In the genomic region with DNA sequence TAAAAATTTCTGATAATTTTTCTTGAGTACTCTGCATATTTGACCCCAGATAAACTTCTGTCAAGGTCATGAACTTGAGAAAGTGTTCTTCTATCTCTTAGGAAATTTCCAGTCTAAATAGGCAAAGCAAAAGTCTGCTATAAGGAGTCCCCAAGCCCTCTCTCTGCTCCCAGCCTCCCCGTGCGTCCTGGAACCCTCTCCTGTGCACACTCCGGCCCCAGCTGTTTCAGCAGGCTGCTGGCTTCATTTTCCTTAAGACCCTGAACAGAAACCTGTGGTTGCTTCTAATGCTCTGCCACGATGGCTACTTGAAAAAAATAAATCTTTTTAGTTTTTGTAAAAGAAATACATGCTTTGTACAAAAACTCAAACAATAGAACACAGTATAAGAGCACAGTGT, we compare ENCODE assay signal across 13 cellular contexts. TPM values are rescaled to one million over a fixed set of nuclear protein-coding genes. Genes with fewer than 3 reads are reported as not detected.
DNase-seq lines count a peak whose midpoint lies in the region; ATAC-seq and TF ChIP-seq lines count a peak whose summit lies in the region.
"Had no signal": no experiment of that assay in that cellular context is flagged by ENCODE, and none has a peak within 500 bp of the region (broad histone marks: within the 10 kb centered on the region; RNA-seq: fewer than 3 reads in every experiment).

No MANE protein-coding gene starts in this region.

- POLR2A ChIA-PET in activated CD8-positive, alpha-beta T cell treated with anti-CD3 and anti-CD28 coated beads, Interleukin-2, amount 10 ng/mL, durations not matched to agents 7 days and 5 days (lab: Charles Lee), result no interaction called here
- POLR2A ChIA-PET in activated CD8-positive, alpha-beta T cell treated with anti-CD3 and anti-CD28 coated beads for 36 hours (lab: Charles Lee), result no interaction called here

- no peak for ATAC-seq in activated CD8-positive, alpha-beta T cell treated with anti-CD3 and anti-CD28 coated beads, Interleukin-2, amount 10 ng/mL, durations not matched to agents 7 days and 5 days
- no peak for ATAC-seq in activated CD8-positive, alpha-beta T cell treated with anti-CD3 and anti-CD28 coated beads for 36 hours
- ATAC-seq in left lobe of liver (no peak), HG02763 (IDR thresholded peaks at IDR 0.05; ENCODE audit: unreplicated experiment) (no peak)

- no peak for TF ChIP-seq CTCF in activated CD8-positive, alpha-beta T cell treated with anti-CD3 and anti-CD28 coated beads for 36 hours (IDR thresholded peaks at IDR 0.05)

- H3K4me1 Mint-ChIP-seq in activated CD8-positive, alpha-beta T cell treated with anti-CD3 and anti-CD28 coated beads, Interleukin-2, amount 10 ng/mL, durations not matched to agents 7 days and 5 days (ENCODE audit: low read depth), result peaks cover 48% of the 10 kb centered on the region
- peaks cover 30% of the 10 kb centered on the region for H3K4me1 Mint-ChIP-seq in activated CD8-positive, alpha-beta T cell treated with anti-CD3 and anti-CD28 coated beads for 36 hours (ENCODE audit: low read depth)

- CTCF ChIA-PET in activated CD8-positive, alpha-beta T cell treated with anti-CD3 and anti-CD28 coated beads, Interleukin-2, amount 10 ng/mL, durations not matched to agents 7 days and 5 days (lab: Charles Lee), result interaction anchor here (1.1 to 1.4 kb wide), 2 partner anchors 8 to 233 kb away, joined by 3 to 4 read pairs; no protein-coding TSS in a partner anchor
- CTCF ChIA-PET in activated CD8-positive, alpha-beta T cell treated with anti-CD3 and anti-CD28 coated beads for 36 hours (lab: Charles Lee), result no interaction called here

- peaks cover 6% of the 10 kb centered on the region for H3K36me3 Mint-ChIP-seq in activated CD8-positive, alpha-beta T cell treated with anti-CD3 and anti-CD28 coated beads, Interleukin-2, amount 10 ng/mL, durations not matched to agents 7 days and 5 days (ENCODE audit: low read depth)
- no peaks in the 10 kb centered on the region for H3K36me3 Mint-ChIP-seq in activated CD8-positive, alpha-beta T cell treated with anti-CD3 and anti-CD28 coated beads for 36 hours (ENCODE audit: low read depth)

- H3K4me3 Mint-ChIP-seq in activated CD8-positive, alpha-beta T cell treated with anti-CD3 and anti-CD28 coated beads, Interleukin-2, amount 10 ng/mL, durations not matched to agents 7 days and 5 days, result no peak overlapping the region
- no peak overlapping the region for H3K4me3 Mint-ChIP-seq in activated CD8-positive, alpha-beta T cell treated with anti-CD3 and anti-CD28 coated beads for 36 hours

- no peak overlapping the region for H3K27ac Mint-ChIP-seq in activated CD8-positive, alpha-beta T cell treated with anti-CD3 and anti-CD28 coated beads, Interleukin-2, amount 10 ng/mL, durations not matched to agents 7 days and 5 days
- no peak overlapping the region for H3K27ac Mint-ChIP-seq in activated CD8-positive, alpha-beta T cell treated with anti-CD3 and anti-CD28 coated beads for 36 hours

- intact Hi-C loops in activated CD8-positive, alpha-beta T cell treated with anti-CD3 and anti-CD28 coated beads for 36 hours (cut with micrococcal nuclease), result no loop called here

- DNase-seq in activated CD8-positive, alpha-beta T cell treated with anti-CD3 and anti-CD28 coated beads, Interleukin-2, amount 10 ng/mL, durations not matched to agents 7 days and 5 days, result peak; percentile 9
- no peak for DNase-seq in activated CD8-positive, alpha-beta T cell treated with anti-CD3 and anti-CD28 coated beads for 36 hours
- DNase-seq in ecto neural progenitor cell (ENCODE audit: low spot score) (peak; percentile 28), left lobe of liver (ENCODE audit: low spot score) (peak; percentile 11), superior temporal gyrus (ENCODE audit: extremely low spot score) (no peak), NCI-H1048 (lab: John Stamatoyannopoulos, UW) (no peak)
- DNase-seq: 8988T, DMS 273 treated with DMSO at 0.1 percent for 48 hours, H7, IMR-90 had no signal

- H3K9me3 Mint-ChIP-seq in activated CD8-positive, alpha-beta T cell treated with anti-CD3 and anti-CD28 coated beads, Interleukin-2, amount 10 ng/mL, durations not matched to agents 7 days and 5 days (ENCODE audit: insufficient read depth), result no peaks in the 10 kb centered on the region
- H3K9me3 Mint-ChIP-seq in activated CD8-positive, alpha-beta T cell treated with anti-CD3 and anti-CD28 coated beads for 36 hours, result no peaks in the 10 kb centered on the region

- H3K27me3 Mint-ChIP-seq in activated CD8-positive, alpha-beta T cell treated with anti-CD3 and anti-CD28 coated beads, Interleukin-2, amount 10 ng/mL, durations not matched to agents 7 days and 5 days (ENCODE audit: low read depth), result peaks cover 11% of the 10 kb centered on the region
- H3K27me3 Mint-ChIP-seq in activated CD8-positive, alpha-beta T cell treated with anti-CD3 and anti-CD28 coated beads for 36 hours, result no peaks in the 10 kb centered on the region

RNA-seq across cellular contexts. Expression of a gene that starts 14.7 kb away (rescaled TPM):
- total RNA-seq in activated CD8-positive, alpha-beta T cell treated with anti-CD3 and anti-CD28 coated beads, Interleukin-2, amount 10 ng/mL, durations not matched to agents 7 days and 5 days, result under 1 TPM in 1 of 2 experiments, not detected in 1; 0.10 TPM
- not detected for total RNA-seq in activated CD8-positive, alpha-beta T cell treated with anti-CD3 and anti-CD28 coated beads for 36 hours
- total RNA-seq in left lobe of liver, result not detected
- total RNA-seq: GM23248, H7, IMR-90 had no signal

RNA-seq across cellular contexts. Expression of a gene that starts 18.9 kb away (rescaled TPM):
- total RNA-seq in activated CD8-positive, alpha-beta T cell treated with anti-CD3 and anti-CD28 coated beads, Interleukin-2, amount 10 ng/mL, durations not matched to agents 7 days and 5 days, result under 1 TPM; 0.45 to 0.91 TPM
- under 1 TPM in 1 of 2 experiments, not detected in 1; 0.20 TPM for total RNA-seq in activated CD8-positive, alpha-beta T cell treated with anti-CD3 and anti-CD28 coated beads for 36 hours
- total RNA-seq in left lobe of liver, result not detected
- total RNA-seq: Daoy, GM23248, H7, IMR-90 had no signal

RNA-seq across cellular contexts. Expression of a gene that starts 36.0 kb away (rescaled TPM):
- total RNA-seq in activated CD8-positive, alpha-beta T cell treated with anti-CD3 and anti-CD28 coated beads, Interleukin-2, amount 10 ng/mL, durations not matched to agents 7 days and 5 days, result under 1 TPM; 0.40 to 0.44 TPM
- under 1 TPM; 0.16 to 0.32 TPM for total RNA-seq in activated CD8-positive, alpha-beta T cell treated with anti-CD3 and anti-CD28 coated beads for 36 hours
- not detected for total RNA-seq in left lobe of liver
- total RNA-seq: Daoy, GM23248, H7, IMR-90 had no signal

RNA-seq across cellular contexts. Expression of a gene that starts 42.9 kb away (rescaled TPM):
- not detected for total RNA-seq in activated CD8-positive, alpha-beta T cell treated with anti-CD3 and anti-CD28 coated beads, Interleukin-2, amount 10 ng/mL, durations not matched to agents 7 days and 5 days
- not detected for total RNA-seq in activated CD8-positive, alpha-beta T cell treated with anti-CD3 and anti-CD28 coated beads for 36 hours
- total RNA-seq in left lobe of liver, result not detected
- total RNA-seq: Daoy, GM23248, H7, IMR-90 had no signal

Comparison
In these comparisons a context has a peak if more than half of its experiments do, and no peak if none do; other contexts are left out.
1. DNase-seq: peak in activated CD8-positive, alpha-beta T cell treated with anti-CD3 and anti-CD28 coated beads, Interleukin-2, amount 10 ng/mL, durations not matched to agents 7 days and 5 days (single experiment), ecto neural progenitor cell (single experiment) and left lobe of liver (single experiment); none in activated CD8-positive, alpha-beta T cell treated with anti-CD3 and anti-CD28 coated beads for 36 hours (single experiment), superior temporal gyrus (single experiment) and NCI-H1048 (single experiment).